12 cellular contexts compared by ENCODE assay signal in the genomic region with DNA sequence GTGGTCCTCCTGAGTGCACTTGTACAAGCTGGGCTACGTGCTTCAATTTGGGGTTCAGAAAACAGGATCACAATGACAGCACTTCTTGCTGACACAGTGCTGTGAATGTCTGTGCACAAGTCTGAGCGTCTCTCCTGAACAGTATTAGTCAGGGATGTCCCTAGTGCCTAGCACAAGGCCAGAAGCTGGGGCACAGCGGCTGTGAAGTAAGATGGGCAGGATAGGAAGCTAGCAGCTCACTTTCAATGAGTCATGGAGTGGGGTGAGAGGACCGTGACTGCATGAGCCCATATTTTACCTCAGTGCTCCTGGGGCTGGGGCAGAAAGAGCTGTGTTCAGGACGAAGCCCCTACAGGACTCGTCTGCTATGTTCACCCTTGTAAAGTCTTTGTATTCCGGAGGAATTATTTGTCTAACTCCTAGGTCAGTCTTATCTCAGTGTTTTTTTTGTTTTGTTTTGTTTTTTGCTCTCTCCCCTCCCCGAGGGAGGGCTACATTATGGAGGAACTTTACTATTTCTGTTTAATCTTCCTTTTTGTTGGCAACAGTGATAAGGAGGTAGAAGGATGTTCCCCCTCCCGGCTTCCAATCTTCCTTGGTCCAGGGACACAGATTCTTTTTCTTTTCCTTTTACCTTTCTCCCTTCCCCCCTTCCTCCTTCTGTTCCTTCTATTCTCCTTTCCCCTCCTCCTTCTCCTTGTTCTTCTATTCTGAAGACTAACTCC. TPM values are rescaled to one million over a fixed set of nuclear protein-coding genes. Genes with fewer than 3 reads are reported as not detected.
A peak's percentile ranks its signal among the peaks of the same experiment; 100 is the strongest.
DNase-seq lines count a peak whose midpoint lies in the region; ATAC-seq, FAIRE-seq and TF ChIP-seq lines count a peak whose summit lies in the region.
"Had no signal": no experiment of that assay in that cellular context is flagged by ENCODE, and none has a peak within 500 bp of the region (broad histone marks: within the 10 kb centered on the region; RNA-seq: fewer than 3 reads in every experiment).

No MANE protein-coding gene starts in this region.

- CTCF ChIA-PET in HCT116 (lab: Charles Lee): interaction anchor here (1.0 to 1.2 kb wide), 2 partner anchors 12 to 27 kb away, joined by 3 read pairs; a partner anchor contains a TSS
- CTCF ChIA-PET in PC-9 (lab: Charles Lee): no interaction called here

- H3K4me3 ChIP-seq in HCT116 (replicated peaks in 1 of 2; ENCODE audit: low read depth in 1 of 2, low read length in 2 of 2): no peak overlapping the region
- no peak overlapping the region for H3K4me3 ChIP-seq in PC-9
- no peak overlapping the region for H3K4me3 ChIP-seq in gastrocnemius medialis
- H3K4me3 ChIP-seq in coronary artery: no peak overlapping the region
- H3K4me3 ChIP-seq: SJSA1 had no signal

- in situ Hi-C loops in gastrocnemius medialis (cut with MboI; ENCODE audit: low sequenced_read_pairs in 4 of 4): no loop called here

- H3K36me3 ChIP-seq in HCT116 (ENCODE audit: control insufficient read depth in 1 of 2, insufficient read depth in 2 of 2, low read length in 2 of 2) (no peaks in the 10 kb centered on the region), PC-9 (ENCODE audit: low read depth) (no peaks in the 10 kb centered on the region), gastrocnemius medialis (no peaks in the 10 kb centered on the region)
- H3K36me3 ChIP-seq: SJSA1 had no signal

- H4K20me1 ChIP-seq in HCT116 (ENCODE audit: insufficient read depth) (no peaks in the 10 kb centered on the region), PC-9 (ENCODE audit: insufficient read depth) (no peaks in the 10 kb centered on the region)

- H3K4me1 ChIP-seq in HCT116 (ENCODE audit: control insufficient read depth in 1 of 2, insufficient read depth in 2 of 2, low read length in 2 of 2): peaks cover 18 to 41% of the 10 kb centered on the region in 2 experiments
- peaks cover 53% of the 10 kb centered on the region for H3K4me1 ChIP-seq in PC-9 (replicated peaks; ENCODE audit: insufficient read depth)
- peaks cover 0 to 3% of the 10 kb centered on the region in 2 donors for H3K4me1 ChIP-seq in gastrocnemius medialis

- TF ChIP-seq RAD21 in HCT116 (IDR thresholded peaks at IDR 0.05; ENCODE audit: low read depth): no peak

- no peak for DNase-seq in HCT116 (ENCODE audit: low read depth, low spot score)
- DNase-seq in PC-9: no peak
- peak; percentile 55 for DNase-seq in epithelial cell of prostate (ENCODE audit: low read depth, low spot score)
- no peak for DNase-seq in gastrocnemius medialis
- no peak for DNase-seq in epidermal melanocyte (ENCODE audit: insufficient read length, low spot score)
- DNase-seq in NCI-H1105 (lab: John Stamatoyannopoulos, UW): no peak
- DNase-seq in D721Med (ENCODE audit: insufficient read length, low spot score): no peak
- DNase-seq in coronary artery (ENCODE audit: low spot score): no peak
- DNase-seq: cerebellar nuclear complex, MM.1S had no signal

- H3K27ac ChIP-seq in HCT116 (ENCODE audit: low read depth, low read length) (no peak overlapping the region), PC-9 (no peak overlapping the region), epithelial cell of prostate (peak overlapping the region; percentile 83), gastrocnemius medialis (peak overlapping the region in 3 of 4 donors; percentile 9 to 49 (median 12)), coronary artery (peak overlapping the region in 1 of 2 donors; percentile 9)
- H3K27ac ChIP-seq: SJSA1 had no signal

- H3K27me3 ChIP-seq in HCT116 (ENCODE audit: insufficient read depth, low read length) (no peaks in the 10 kb centered on the region), PC-9 (ENCODE audit: insufficient read depth, low read depth) (no peaks in the 10 kb centered on the region), gastrocnemius medialis (peaks cover 0 to 13% (median 5%) of the 10 kb centered on the region in 3 donors)

- BruUV-seq in HCT116 (replicated peaks; lab: Mats Ljungman, UMichigan) (no TSS peak), PC-9 (replicated peaks; lab: Mats Ljungman, UMichigan) (no TSS peak)

- H3K9me2 ChIP-seq in HCT116 (ENCODE audit: insufficient read depth) (no peaks in the 10 kb centered on the region), PC-9 (ENCODE audit: insufficient read depth) (no peaks in the 10 kb centered on the region)

- TF ChIP-seq POLR2A in HCT116 (IDR thresholded peaks at IDR 0.05; ENCODE audit: borderline replicate concordance, extremely low read depth, insufficient read depth, insufficient read length) (no peak), gastrocnemius medialis (IDR thresholded peaks at IDR 0.05) (no peak)

- no peak overlapping the region for H3K9ac ChIP-seq in HCT116 (ENCODE audit: low read length)

- H3F3A ChIP-seq in PC-9 (ENCODE audit: insufficient read depth, low read depth): peaks cover 31% of the 10 kb centered on the region

- ATAC-seq in HCT116: peak; percentile 52
- ATAC-seq in gastrocnemius medialis: no peak

- POLR2A ChIA-PET in HCT116 (lab: Charles Lee) (no interaction called here), PC-9 (lab: Charles Lee; ENCODE audit: unreplicated experiment) (no interaction called here)

- intact Hi-C loops in HCT116 (cut with micrococcal nuclease) (no loop called here), PC-9 (cut with micrococcal nuclease; ENCODE audit: unreplicated experiment) (no loop called here), gastrocnemius medialis (cut with DNase I; ENCODE audit: low total_unique reads) (no loop called here)

- TF ChIP-seq CTCF in HCT116 (IDR thresholded peaks at IDR 0.05 in 2 of 3, conservative IDR thresholded peaks at IDR 0.05 in 1 of 3; ENCODE audit: borderline replicate concordance in 1 of 3, insufficient read depth in 1 of 3, low read depth in 2 of 3, low read length in 2 of 3) (0 out of 6 replicates have a peak, but pooled peaks of 1 of the 3 experiments have one; percentile 6), PC-9 (conservative IDR thresholded peaks at IDR 0.05) (no peak), gastrocnemius medialis (IDR thresholded peaks at IDR 0.05 in 4 of 5, conservative IDR thresholded peaks at IDR 0.05 in 1 of 5) (no peak), D721Med (IDR thresholded peaks at IDR 0.05; ENCODE audit: insufficient read depth, missing control alignments) (no peak), coronary artery (IDR thresholded peaks at IDR 0.05) (no peak)

- no peaks in the 10 kb centered on the region for H3K9me3 ChIP-seq in HCT116 (ENCODE audit: control insufficient read depth in 1 of 2, insufficient read depth in 1 of 2, low read depth in 1 of 2, low read length in 2 of 2)
- no peaks in the 10 kb centered on the region for H3K9me3 ChIP-seq in PC-9 (ENCODE audit: insufficient read depth, low read depth)
- H3K9me3 ChIP-seq in gastrocnemius medialis: no peaks in the 10 kb centered on the region
- H3K9me3 ChIP-seq: SJSA1 had no signal

- no peaks in the 10 kb centered on the region for H3K79me2 ChIP-seq in HCT116 (ENCODE audit: insufficient read depth, low read length)
- no peaks in the 10 kb centered on the region for H3K79me2 ChIP-seq in PC-9 (ENCODE audit: low read depth)

- no peak for FAIRE-seq in D721Med (lab: Jason Lieb, UNC)
- FAIRE-seq: G401.6 had no signal

- H3K4me2 ChIP-seq in HCT116 (ENCODE audit: low read length) (peak overlapping the region; percentile 35), PC-9 (peak overlapping the region; percentile 89)

- RAD21 ChIA-PET in HCT116 (lab: Charles Lee; ENCODE audit: low non-redundant PET in 1 of 2, low total read pairs in 2 of 2, uncharacterized antibody in 2 of 2, unreplicated experiment in 2 of 2): no interaction called here

- H2AFZ ChIP-seq in HCT116 (ENCODE audit: low read depth, low read length, poor library complexity, severe bottlenecking) (no peak overlapping the region), PC-9 (no peak overlapping the region)

TF ChIP-seq in HCT116, 20 proteins besides CTCF, POLR2A, EP300 and RAD21 (continues in another document):
- TF ChIP-seq, protein P1, sequence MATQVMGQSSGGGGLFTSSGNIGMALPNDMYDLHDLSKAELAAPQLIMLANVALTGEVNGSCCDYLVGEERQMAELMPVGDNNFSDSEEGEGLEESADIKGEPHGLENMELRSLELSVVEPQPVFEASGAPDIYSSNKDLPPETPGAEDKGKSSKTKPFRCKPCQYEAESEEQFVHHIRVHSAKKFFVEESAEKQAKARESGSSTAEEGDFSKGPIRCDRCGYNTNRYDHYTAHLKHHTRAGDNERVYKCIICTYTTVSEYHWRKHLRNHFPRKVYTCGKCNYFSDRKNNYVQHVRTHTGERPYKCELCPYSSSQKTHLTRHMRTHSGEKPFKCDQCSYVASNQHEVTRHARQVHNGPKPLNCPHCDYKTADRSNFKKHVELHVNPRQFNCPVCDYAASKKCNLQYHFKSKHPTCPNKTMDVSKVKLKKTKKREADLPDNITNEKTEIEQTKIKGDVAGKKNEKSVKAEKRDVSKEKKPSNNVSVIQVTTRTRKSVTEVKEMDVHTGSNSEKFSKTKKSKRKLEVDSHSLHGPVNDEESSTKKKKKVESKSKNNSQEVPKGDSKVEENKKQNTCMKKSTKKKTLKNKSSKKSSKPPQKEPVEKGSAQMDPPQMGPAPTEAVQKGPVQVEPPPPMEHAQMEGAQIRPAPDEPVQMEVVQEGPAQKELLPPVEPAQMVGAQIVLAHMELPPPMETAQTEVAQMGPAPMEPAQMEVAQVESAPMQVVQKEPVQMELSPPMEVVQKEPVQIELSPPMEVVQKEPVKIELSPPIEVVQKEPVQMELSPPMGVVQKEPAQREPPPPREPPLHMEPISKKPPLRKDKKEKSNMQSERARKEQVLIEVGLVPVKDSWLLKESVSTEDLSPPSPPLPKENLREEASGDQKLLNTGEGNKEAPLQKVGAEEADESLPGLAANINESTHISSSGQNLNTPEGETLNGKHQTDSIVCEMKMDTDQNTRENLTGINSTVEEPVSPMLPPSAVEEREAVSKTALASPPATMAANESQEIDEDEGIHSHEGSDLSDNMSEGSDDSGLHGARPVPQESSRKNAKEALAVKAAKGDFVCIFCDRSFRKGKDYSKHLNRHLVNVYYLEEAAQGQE (IDR thresholded peaks at IDR 0.05; ENCODE audit: low read depth): no peak
- no peak for TF ChIP-seq ZNF274 (IDR thresholded peaks at IDR 0.05; ENCODE audit: low read depth, low read length)
- TF ChIP-seq POLR2AphosphoS5 (IDR thresholded peaks at IDR 0.05; ENCODE audit: low read depth, low read length): no peak
- TF ChIP-seq SP1 (IDR thresholded peaks at IDR 0.05; ENCODE audit: low read depth): no peak
- TF ChIP-seq EGR1 (IDR thresholded peaks at IDR 0.05; ENCODE audit: low read depth): no peak
- TF ChIP-seq, protein P2, sequence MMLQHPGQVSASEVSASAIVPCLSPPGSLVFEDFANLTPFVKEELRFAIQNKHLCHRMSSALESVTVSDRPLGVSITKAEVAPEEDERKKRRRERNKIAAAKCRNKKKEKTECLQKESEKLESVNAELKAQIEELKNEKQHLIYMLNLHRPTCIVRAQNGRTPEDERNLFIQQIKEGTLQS (IDR thresholded peaks at IDR 0.05): no peak
- no peak for TF ChIP-seq SRF (IDR thresholded peaks at IDR 0.05; ENCODE audit: low read depth)

RNA-seq across cellular contexts. Expression of a gene that starts 2.8 kb away (rescaled TPM):
- total RNA-seq in HCT116 (2021; ENCODE audit: unreplicated experiment): 4.8 TPM
- 4.3 and 4.8 TPM in 2 replicates for polyA plus RNA-seq in HCT116 (2012)
- not detected in 2 replicates for total RNA-seq in PC-9 (2021)
- total RNA-seq in gastrocnemius medialis: 1 to 10 TPM in 3 of 4 donors, under 1 TPM in 1; 0.80 to 4.5 (median 1.4) TPM
- total RNA-seq: SJSA1 had no signal

RNA-seq across cellular contexts. Expression of a gene that starts 27.0 kb away (rescaled TPM):
- total RNA-seq in HCT116 (2021; ENCODE audit: unreplicated experiment) (30.4 TPM), PC-9 (2021) (1.4 and 1.5 TPM in 2 replicates), gastrocnemius medialis (1 to 10 TPM; 1.7 to 2.0 (median 1.8) TPM)
- 18.7 and 21.4 TPM in 2 replicates for polyA plus RNA-seq in HCT116 (2012)

Comparison
In these comparisons a context has a peak if more than half of its experiments do, and no peak if none do; other contexts are left out.
1. H3K27ac ChIP-seq: peak in epithelial cell of prostate (single experiment) and gastrocnemius medialis (3 of 4); none in HCT116 (single experiment) and PC-9 (single experiment).
2. RNA of a gene that starts 27.0 kb away (total RNA-seq): 30.4 TPM in HCT116 (single experiment); 1.7 to 2.0 TPM in gastrocnemius medialis and 1.4 to 1.5 TPM in PC-9; every median in the first group is over 10 times any median in the second.